In the genomic region with DNA sequence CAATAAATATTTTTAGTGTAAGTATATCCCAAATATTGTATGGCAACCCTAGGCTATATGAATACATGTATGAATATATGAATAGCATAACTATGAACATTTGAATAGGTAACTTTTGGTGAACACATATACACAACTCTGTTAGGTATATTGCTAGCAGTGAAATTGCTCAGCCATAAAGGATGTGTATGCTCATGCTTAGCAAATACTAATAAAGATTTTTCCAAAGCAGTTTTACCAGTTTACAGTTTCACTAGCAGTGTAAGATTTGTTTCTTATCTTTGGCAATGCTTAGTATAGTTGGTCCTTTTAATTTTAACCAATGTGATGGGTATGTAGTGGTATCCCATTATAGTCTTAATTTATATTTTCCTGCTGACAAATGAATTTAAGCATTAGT, we compare ENCODE assay signal across 28 cellular contexts.
"Had no signal": no experiment of that assay in that cellular context is flagged by ENCODE, and none has a peak within 500 bp of the region (broad histone marks: within the 10 kb centered on the region; RNA-seq: fewer than 3 reads in every experiment).

No MANE protein-coding gene starts in this region.

- H3K27ac Mint-ChIP-seq: activated B cell treated with CpG ODN at 0.5 μM for 24 hours; activated CD8-positive, alpha-beta T cell treated with anti-CD3 and anti-CD28 coated beads for 36 hours; activated naive CD4-positive, alpha-beta T cell treated with anti-CD3 and anti-CD28 coated beads for 36 hours; activated naive CD4-positive, alpha-beta T cell treated with anti-CD3 and anti-CD28 coated beads, Interleukin-2, amount 50 U/mL, for 24 hours; activated naive CD8-positive, alpha-beta T cell treated with anti-CD3 and anti-CD28 coated beads, Interleukin-2, amount 10 ng/mL, durations not matched to agents 7 days and 5 days; activated T-helper 1 cell treated with anti-CD3 and anti-CD28 coated beads, Interleukin-12 subunit alpha, Interleukin-12 subunit beta, Interleukin-2, Interleukin-4 antibody, amounts not matched to agents 30 ng/mL and 10 ng/mL and 1 ng/mL, durations not matched to agents 14 hours and 24 hours and 36 hours; activated T-helper 2 cell treated with anti-CD3 and anti-CD28 coated beads, Interferon-gamma antibody, Interleukin-2, Interleukin-4, amounts not matched to agents 10 μg/mL and 5 μg/mL and 100 μg/mL, durations not matched to agents 14 hours and 24 hours and 36 hours; brain had no signal

- ATAC-seq: activated CD4-positive, CD25-positive, alpha-beta regulatory T cell treated with anti-CD3 and anti-CD28 coated beads, Interleukin-2, amount 50 U/mL, for 24 hours; activated CD8-positive, alpha-beta T cell treated with anti-CD3 and anti-CD28 coated beads for 36 hours; gastroesophageal sphincter; heart right ventricle had no signal

- H3K36me3 Mint-ChIP-seq: activated naive CD4-positive, alpha-beta T cell treated with anti-CD3 and anti-CD28 coated beads, Interleukin-2, amount 50 U/mL, for 24 hours; activated naive CD8-positive, alpha-beta T cell treated with anti-CD3 and anti-CD28 coated beads, Interleukin-2, amount 10 ng/mL, durations not matched to agents 7 days and 5 days; brain had no signal

- H3K4me3 ChIP-seq: breast epithelium, cardiac muscle cell, colonic mucosa, heart right ventricle had no signal

- DNase-seq: activated B cell treated with CpG ODN at 0.5 μM for 24 hours; activated CD4-positive, alpha-beta T cell treated with anti-CD3 and anti-CD28 coated beads for 48 hours; activated CD4-positive, alpha-beta T cell treated with anti-CD3 and anti-CD28 coated beads, Interleukin-2, amount 50 U/mL, for 1 hour; activated CD4-positive, alpha-beta T cell treated with anti-CD3 and anti-CD28 coated beads, Interleukin-2, amount 50 U/mL, for 48 hours; activated CD8-positive, alpha-beta memory T cell treated with anti-CD3 and anti-CD28 coated beads for 24 hours; activated CD8-positive, alpha-beta T cell treated with anti-CD3 and anti-CD28 coated beads for 36 hours; activated effector memory CD4-positive, alpha-beta T cell treated with anti-CD3 and anti-CD28 coated beads, Interleukin-2, amount 50 U/mL, for 16 hours; activated naive CD4-positive, alpha-beta T cell treated with anti-CD3 and anti-CD28 coated beads for 36 hours; activated naive CD8-positive, alpha-beta T cell treated with anti-CD3 and anti-CD28 coated beads, Interleukin-2, amount 10 ng/mL, durations not matched to agents 7 days and 5 days; activated T-cell treated with anti-CD3 and anti-CD28 coated beads, Interleukin-2, amount 50 U/mL, for 48 hours; central memory CD4-positive, alpha-beta T cell; cerebellar nuclear complex; colonic mucosa; effector CD8-positive, alpha-beta T cell; esophagus squamous epithelium; foreskin melanocyte; heart right ventricle; T-helper 2 cell had no signal

- H3K4me1 Mint-ChIP-seq: activated naive CD4-positive, alpha-beta T cell treated with anti-CD3 and anti-CD28 coated beads, Interleukin-2, amount 50 U/mL, for 24 hours had no signal

- H3K27ac ChIP-seq: breast epithelium, cardiac muscle cell, colonic mucosa, epithelial cell of prostate, esophagus squamous epithelium, heart right ventricle had no signal

- H3K9me3 Mint-ChIP-seq: activated B cell treated with CpG ODN at 0.5 μM for 24 hours; activated CD8-positive, alpha-beta T cell treated with anti-CD3 and anti-CD28 coated beads for 36 hours; activated naive CD4-positive, alpha-beta T cell treated with anti-CD3 and anti-CD28 coated beads for 36 hours; activated naive CD4-positive, alpha-beta T cell treated with anti-CD3 and anti-CD28 coated beads, Interleukin-2, amount 50 U/mL, for 24 hours; activated naive CD8-positive, alpha-beta T cell treated with anti-CD3 and anti-CD28 coated beads, Interleukin-2, amount 10 ng/mL, durations not matched to agents 7 days and 5 days; activated T-helper 1 cell treated with anti-CD3 and anti-CD28 coated beads, Interleukin-12 subunit alpha, Interleukin-12 subunit beta, Interleukin-2, Interleukin-4 antibody, amounts not matched to agents 30 ng/mL and 10 ng/mL and 1 ng/mL, durations not matched to agents 14 hours and 24 hours and 36 hours; activated T-helper 2 cell treated with anti-CD3 and anti-CD28 coated beads, Interferon-gamma antibody, Interleukin-2, Interleukin-4, amounts not matched to agents 10 μg/mL and 5 μg/mL and 100 μg/mL, durations not matched to agents 14 hours and 24 hours and 36 hours; brain had no signal

- H3K27me3 ChIP-seq: ascending aorta, breast epithelium, cardiac muscle cell, colonic mucosa, esophagus squamous epithelium, gastroesophageal sphincter had no signal

- H3K4me3 Mint-ChIP-seq: activated B cell treated with CpG ODN at 0.5 μM for 24 hours; activated CD8-positive, alpha-beta T cell treated with anti-CD3 and anti-CD28 coated beads for 36 hours; activated naive CD4-positive, alpha-beta T cell treated with anti-CD3 and anti-CD28 coated beads for 36 hours; activated naive CD4-positive, alpha-beta T cell treated with anti-CD3 and anti-CD28 coated beads, Interleukin-2, amount 50 U/mL, for 24 hours; activated naive CD8-positive, alpha-beta T cell treated with anti-CD3 and anti-CD28 coated beads, Interleukin-2, amount 10 ng/mL, durations not matched to agents 7 days and 5 days; activated T-helper 1 cell treated with anti-CD3 and anti-CD28 coated beads, Interleukin-12 subunit alpha, Interleukin-12 subunit beta, Interleukin-2, Interleukin-4 antibody, amounts not matched to agents 30 ng/mL and 10 ng/mL and 1 ng/mL, durations not matched to agents 14 hours and 24 hours and 36 hours; brain had no signal

- H3K36me3 ChIP-seq: ascending aorta, breast epithelium, cardiac muscle cell, colonic mucosa, esophagus squamous epithelium, gastroesophageal sphincter, heart right ventricle had no signal

- H3K4me1 ChIP-seq: breast epithelium had no signal

- H3K9me3 ChIP-seq: ascending aorta, breast epithelium, colonic mucosa, esophagus squamous epithelium, gastroesophageal sphincter, heart right ventricle had no signal
